In genomic region chr1:10643607-10644306, GRCh38 we compare ENCODE assay signal across 20 cellular contexts.
DNase-seq lines count a peak whose midpoint lies in the region; ATAC-seq and TF ChIP-seq lines count a peak whose summit lies in the region.
"Had no signal": no experiment of that assay in that cellular context is flagged by ENCODE, and none has a peak within 500 bp of the region (broad histone marks: within the 10 kb centered on the region; RNA-seq: fewer than 3 reads in every experiment).

No MANE protein-coding gene starts in this region.

- H3K4me3 ChIP-seq in esophagus squamous epithelium: no peak overlapping the region
- no peak overlapping the region for H3K4me3 ChIP-seq in coronary artery
- H3K4me3 ChIP-seq: heart left ventricle, left lung, testis had no signal

- H3K27ac ChIP-seq in esophagus squamous epithelium: peak overlapping the region; percentile 5 to 48 (median 11)
- H3K27ac ChIP-seq in coronary artery: no peak overlapping the region
- H3K27ac ChIP-seq: KMS-11, left lung, testis had no signal

- ATAC-seq in stimulated activated naive CD8-positive, alpha-beta T cell treated with anti-CD3 and anti-CD28 coated beads, Interleukin-15, amount 100 ng/mL, for 72 hours: no peak
- ATAC-seq in stimulated activated naive CD8-positive, alpha-beta T cell treated with anti-CD3 and anti-CD28 coated beads, Interleukin-15, Interleukin-2, amounts not matched to agents 100 U/mL and 50 U/mL, for 24 hours: no peak
- ATAC-seq: activated CD8-positive, alpha-beta T cell treated with anti-CD3 and anti-CD28 coated beads for 36 hours; heart left ventricle; left lung; PC-3; WTC11 had no signal

- no peaks in the 10 kb centered on the region for H3K9me3 ChIP-seq in esophagus squamous epithelium
- H3K9me3 ChIP-seq: heart left ventricle, left lung, testis had no signal

- TF ChIP-seq POLR2A in esophagus squamous epithelium (IDR thresholded peaks at IDR 0.05): no peak

- intact Hi-C loops in esophagus squamous epithelium (cut with DNase I): no loop called here
- intact Hi-C loops in posterior cingulate gyrus (cut with DNase I): no loop called here

- peaks cover 12 to 74% (median 23%) of the 10 kb centered on the region in 3 donors for H3K4me1 ChIP-seq in esophagus squamous epithelium

- DNase-seq in stimulated activated naive CD8-positive, alpha-beta T cell treated with anti-CD3 and anti-CD28 coated beads, Interleukin-15, amount 100 ng/mL, for 72 hours: no peak
- DNase-seq in stimulated activated naive CD8-positive, alpha-beta T cell treated with anti-CD3 and anti-CD28 coated beads, Interleukin-15, Interleukin-2, amounts not matched to agents 100 U/mL and 50 U/mL, for 24 hours: no peak
- DNase-seq in NCI-H69 (lab: John Stamatoyannopoulos, UW) (peak; percentile 71), esophagus squamous epithelium (lab: John Stamatoyannopoulos, UW) (no peak), GM19240 (ENCODE audit: insufficient read length, low spot score) (no peak), coronary artery (ENCODE audit: low spot score) (no peak), posterior cingulate gyrus (no peak)
- DNase-seq: activated naive CD4-positive, alpha-beta T cell treated with anti-CD3 and anti-CD28 coated beads, Interleukin-2, amount 50 U/mL, for 16 hours; activated T-cell treated with anti-CD3 and anti-CD28 coated beads, Interleukin-2, amount 50 U/mL, for 24 hours; effector memory CD4-positive, alpha-beta T cell; H7; heart left ventricle; left lung; NCI-H526 treated with DMSO at 0.1 percent for 48 hours; PC-3; T-helper 2 cell; testis had no signal

- peak overlapping the region; percentile 44 to 52 for H3K27ac Mint-ChIP-seq in stimulated activated naive CD8-positive, alpha-beta T cell treated with anti-CD3 and anti-CD28 coated beads, Interleukin-15, amount 100 ng/mL, for 72 hours
- H3K27ac Mint-ChIP-seq: activated CD8-positive, alpha-beta T cell treated with anti-CD3 and anti-CD28 coated beads for 36 hours; activated T-cell treated with anti-CD3 and anti-CD28 coated beads, Interleukin-2, amount 50 U/mL, for 24 hours; WTC11 had no signal

- 72 to 84% methylated on average over 5 to 7 of the region's 17 CpGs for WGBS in esophagus squamous epithelium, 2 donors

- TF ChIP-seq CTCF in esophagus squamous epithelium (IDR thresholded peaks at IDR 0.05): no peak
- TF ChIP-seq CTCF in coronary artery (IDR thresholded peaks at IDR 0.05): no peak

- no peaks in the 10 kb centered on the region for H3K4me1 Mint-ChIP-seq in stimulated activated naive CD8-positive, alpha-beta T cell treated with anti-CD3 and anti-CD28 coated beads, Interleukin-15, amount 100 ng/mL, for 72 hours

- H3K9me3 Mint-ChIP-seq in stimulated activated naive CD8-positive, alpha-beta T cell treated with anti-CD3 and anti-CD28 coated beads, Interleukin-15, amount 100 ng/mL, for 72 hours: no peaks in the 10 kb centered on the region
- H3K9me3 Mint-ChIP-seq: activated CD8-positive, alpha-beta T cell treated with anti-CD3 and anti-CD28 coated beads for 36 hours; activated T-cell treated with anti-CD3 and anti-CD28 coated beads, Interleukin-2, amount 50 U/mL, for 24 hours; WTC11 had no signal

- H3K36me3 ChIP-seq in esophagus squamous epithelium: peaks cover 7 to 98% (median 14%) of the 10 kb centered on the region in 3 donors

- no peaks in the 10 kb centered on the region for H3K27me3 ChIP-seq in esophagus squamous epithelium
- H3K27me3 ChIP-seq: heart left ventricle, testis had no signal

- no peak overlapping the region for H3K4me3 Mint-ChIP-seq in stimulated activated naive CD8-positive, alpha-beta T cell treated with anti-CD3 and anti-CD28 coated beads, Interleukin-15, amount 100 ng/mL, for 72 hours
- H3K4me3 Mint-ChIP-seq: activated CD8-positive, alpha-beta T cell treated with anti-CD3 and anti-CD28 coated beads for 36 hours; activated T-cell treated with anti-CD3 and anti-CD28 coated beads, Interleukin-2, amount 50 U/mL, for 24 hours; WTC11 had no signal

- H3K27me3 Mint-ChIP-seq in stimulated activated naive CD8-positive, alpha-beta T cell treated with anti-CD3 and anti-CD28 coated beads, Interleukin-15, amount 100 ng/mL, for 72 hours: no peaks in the 10 kb centered on the region
- H3K27me3 Mint-ChIP-seq: activated CD8-positive, alpha-beta T cell treated with anti-CD3 and anti-CD28 coated beads for 36 hours; activated T-cell treated with anti-CD3 and anti-CD28 coated beads, Interleukin-2, amount 50 U/mL, for 24 hours had no signal

Comparison
In these comparisons a context has a peak if more than half of its experiments do, and no peak if none do; other contexts are left out.
1. H3K27ac ChIP-seq: peak in esophagus squamous epithelium (4 of 4); none in coronary artery (0 of 2).